1 cellular context compared by ENCODE assay signal in genomic region chr1:146376708-146377496, GRCh38.
TF ChIP-seq lines count a peak whose summit lies in the region.
"Not testable (repeated sequence)": the region's sequence is repeated elsewhere in the genome, so short reads cannot be mapped to it uniquely, and the experiment has no call there.

No MANE protein-coding gene starts in this region.

TF ChIP-seq in K562, 482 proteins besides CTCF, POLR2A, EP300 and RAD21 (continued from another document and continues in another):
- TF ChIP-seq, protein P1, sequence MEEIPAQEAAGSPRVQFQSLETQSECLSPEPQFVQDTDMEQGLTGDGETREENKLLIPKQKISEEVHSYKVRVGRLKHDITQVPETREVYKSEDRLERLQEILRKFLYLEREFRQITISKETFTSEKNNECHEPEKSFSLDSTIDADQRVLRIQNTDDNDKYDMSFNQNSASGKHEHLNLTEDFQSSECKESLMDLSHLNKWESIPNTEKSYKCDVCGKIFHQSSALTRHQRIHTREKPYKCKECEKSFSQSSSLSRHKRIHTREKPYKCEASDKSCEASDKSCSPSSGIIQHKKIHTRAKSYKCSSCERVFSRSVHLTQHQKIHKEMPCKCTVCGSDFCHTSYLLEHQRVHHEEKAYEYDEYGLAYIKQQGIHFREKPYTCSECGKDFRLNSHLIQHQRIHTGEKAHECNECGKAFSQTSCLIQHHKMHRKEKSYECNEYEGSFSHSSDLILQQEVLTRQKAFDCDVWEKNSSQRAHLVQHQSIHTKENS (CRISPR knock-in tag; IDR thresholded peaks at IDR 0.05): peak; percentile 90
- TF ChIP-seq POLR2H (tag; IDR thresholded peaks at IDR 0.05; ENCODE audit: low read depth): peak; percentile 98
- TF ChIP-seq LCOR (CRISPR knock-in tag; IDR thresholded peaks at IDR 0.05): peak; percentile 61
- TF ChIP-seq, protein P2, sequence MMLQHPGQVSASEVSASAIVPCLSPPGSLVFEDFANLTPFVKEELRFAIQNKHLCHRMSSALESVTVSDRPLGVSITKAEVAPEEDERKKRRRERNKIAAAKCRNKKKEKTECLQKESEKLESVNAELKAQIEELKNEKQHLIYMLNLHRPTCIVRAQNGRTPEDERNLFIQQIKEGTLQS (IDR thresholded peaks at IDR 0.05): not testable (repeated sequence)
- TF ChIP-seq, protein P2 (CRISPR knock-in tag; conservative IDR thresholded peaks at IDR 0.05): peak; percentile 95
- TF ChIP-seq, protein P3, sequence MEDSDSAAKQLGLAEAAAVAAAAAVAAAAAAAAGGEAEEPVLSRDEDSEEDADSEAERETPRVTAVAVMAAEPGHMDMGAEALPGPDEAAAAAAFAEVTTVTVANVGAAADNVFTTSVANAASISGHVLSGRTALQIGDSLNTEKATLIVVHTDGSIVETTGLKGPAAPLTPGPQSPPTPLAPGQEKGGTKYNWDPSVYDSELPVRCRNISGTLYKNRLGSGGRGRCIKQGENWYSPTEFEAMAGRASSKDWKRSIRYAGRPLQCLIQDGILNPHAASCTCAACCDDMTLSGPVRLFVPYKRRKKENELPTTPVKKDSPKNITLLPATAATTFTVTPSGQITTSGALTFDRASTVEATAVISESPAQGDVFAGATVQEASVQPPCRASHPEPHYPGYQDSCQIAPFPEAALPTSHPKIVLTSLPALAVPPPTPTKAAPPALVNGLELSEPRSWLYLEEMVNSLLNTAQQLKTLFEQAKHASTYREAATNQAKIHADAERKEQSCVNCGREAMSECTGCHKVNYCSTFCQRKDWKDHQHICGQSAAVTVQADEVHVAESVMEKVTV (CRISPR knock-in tag; IDR thresholded peaks at IDR 0.05): peak; percentile 52
- TF ChIP-seq, protein P4, sequence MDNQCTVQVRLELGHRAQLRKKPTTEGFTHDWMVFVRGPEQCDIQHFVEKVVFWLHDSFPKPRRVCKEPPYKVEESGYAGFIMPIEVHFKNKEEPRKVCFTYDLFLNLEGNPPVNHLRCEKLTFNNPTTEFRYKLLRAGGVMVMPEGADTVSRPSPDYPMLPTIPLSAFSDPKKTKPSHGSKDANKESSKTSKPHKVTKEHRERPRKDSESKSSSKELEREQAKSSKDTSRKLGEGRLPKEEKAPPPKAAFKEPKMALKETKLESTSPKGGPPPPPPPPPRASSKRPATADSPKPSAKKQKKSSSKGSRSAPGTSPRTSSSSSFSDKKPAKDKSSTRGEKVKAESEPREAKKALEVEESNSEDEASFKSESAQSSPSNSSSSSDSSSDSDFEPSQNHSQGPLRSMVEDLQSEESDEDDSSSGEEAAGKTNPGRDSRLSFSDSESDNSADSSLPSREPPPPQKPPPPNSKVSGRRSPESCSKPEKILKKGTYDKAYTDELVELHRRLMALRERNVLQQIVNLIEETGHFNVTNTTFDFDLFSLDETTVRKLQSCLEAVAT (IDR thresholded peaks at IDR 0.05): peak; percentile 88 to 92
- TF ChIP-seq ZNF780A (CRISPR knock-in tag; IDR thresholded peaks at IDR 0.05): peak; percentile 76; the same call in 1 of the 2 replicates
- peak; percentile 75 for TF ChIP-seq PHTF2 (CRISPR knock-in tag; IDR thresholded peaks at IDR 0.05)
- TF ChIP-seq MAFG (tag; conservative IDR thresholded peaks at IDR 0.05): peak; percentile 13; the same call in 1 of the 2 replicates
- TF ChIP-seq TBL1XR1 (IDR thresholded peaks at IDR 0.05; ENCODE audit: low read length in 2 of 2): peak in 1 of 2 experiments; percentile 70; a peak in 1 of 4 replicates
- TF ChIP-seq NCOR1 (IDR thresholded peaks at IDR 0.05): peak; percentile 94
- TF ChIP-seq BCOR (IDR thresholded peaks at IDR 0.05): peak; percentile 70; the same call in 1 of the 2 replicates
- TF ChIP-seq CREB1 (IDR thresholded peaks at IDR 0.05): peak; percentile 53; the same call in 1 of the 2 replicates
- not testable (repeated sequence) for TF ChIP-seq CREB1 (CRISPR knock-in tag; IDR thresholded peaks at IDR 0.05); TOE1 (IDR thresholded peaks at IDR 0.05; ENCODE audit: borderline replicate concordance); MYNN (CRISPR knock-in tag; IDR thresholded peaks at IDR 0.05)
- TF ChIP-seq ZNF77 (CRISPR knock-in tag; IDR thresholded peaks at IDR 0.05): peak; percentile 91
- TF ChIP-seq ATF6 (CRISPR knock-in tag; IDR thresholded peaks at IDR 0.05): peak; percentile 52
- TF ChIP-seq ZNF224 (CRISPR knock-in tag; IDR thresholded peaks at IDR 0.05): peak; percentile 65; the same call in 1 of the 2 replicates
- TF ChIP-seq ZHX1 (conservative IDR thresholded peaks at IDR 0.05; ENCODE audit: low read length): 0 out of 2 replicates have a peak, but pooled peaks have one; percentile 72
- TF ChIP-seq ZBTB17 (CRISPR knock-in tag; IDR thresholded peaks at IDR 0.05): peak; percentile 90
- TF ChIP-seq SUPT5H (IDR thresholded peaks at IDR 0.05): peak; percentile 100
- TF ChIP-seq KLF10 (CRISPR knock-in tag; IDR thresholded peaks at IDR 0.05): peak; percentile 84; the same call in 1 of the 2 replicates
- 0 out of 4 replicates have a peak, but pooled peaks of 1 of the 2 experiments have one; percentile 12 for TF ChIP-seq FOXA3 (CRISPR knock-in tag; conservative IDR thresholded peaks at IDR 0.05 in 1 of 2, IDR thresholded peaks at IDR 0.05 in 1 of 2)
- peak; percentile 90 for TF ChIP-seq PTBP1 (IDR thresholded peaks at IDR 0.05; ENCODE audit: low read depth, low read length)
- peak; percentile 99 for TF ChIP-seq ZC3H8 (IDR thresholded peaks at IDR 0.05)
- TF ChIP-seq, protein P5, sequence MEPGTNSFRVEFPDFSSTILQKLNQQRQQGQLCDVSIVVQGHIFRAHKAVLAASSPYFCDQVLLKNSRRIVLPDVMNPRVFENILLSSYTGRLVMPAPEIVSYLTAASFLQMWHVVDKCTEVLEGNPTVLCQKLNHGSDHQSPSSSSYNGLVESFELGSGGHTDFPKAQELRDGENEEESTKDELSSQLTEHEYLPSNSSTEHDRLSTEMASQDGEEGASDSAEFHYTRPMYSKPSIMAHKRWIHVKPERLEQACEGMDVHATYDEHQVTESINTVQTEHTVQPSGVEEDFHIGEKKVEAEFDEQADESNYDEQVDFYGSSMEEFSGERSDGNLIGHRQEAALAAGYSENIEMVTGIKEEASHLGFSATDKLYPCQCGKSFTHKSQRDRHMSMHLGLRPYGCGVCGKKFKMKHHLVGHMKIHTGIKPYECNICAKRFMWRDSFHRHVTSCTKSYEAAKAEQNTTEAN (CRISPR knock-in tag; IDR thresholded peaks at IDR 0.05): 0 out of 2 replicates have a peak, but pooled peaks have one; percentile 24
- TF ChIP-seq EWSR1 (IDR thresholded peaks at IDR 0.05; ENCODE audit: borderline replicate concordance, low read depth, partially characterized antibody): peak; percentile 90
- TF ChIP-seq NONO (IDR thresholded peaks at IDR 0.05; ENCODE audit: low read depth in 2 of 2, low read length in 1 of 2): peak; percentile 24 to 91; a peak in 2 of 4 replicates
- TF ChIP-seq, protein P6, sequence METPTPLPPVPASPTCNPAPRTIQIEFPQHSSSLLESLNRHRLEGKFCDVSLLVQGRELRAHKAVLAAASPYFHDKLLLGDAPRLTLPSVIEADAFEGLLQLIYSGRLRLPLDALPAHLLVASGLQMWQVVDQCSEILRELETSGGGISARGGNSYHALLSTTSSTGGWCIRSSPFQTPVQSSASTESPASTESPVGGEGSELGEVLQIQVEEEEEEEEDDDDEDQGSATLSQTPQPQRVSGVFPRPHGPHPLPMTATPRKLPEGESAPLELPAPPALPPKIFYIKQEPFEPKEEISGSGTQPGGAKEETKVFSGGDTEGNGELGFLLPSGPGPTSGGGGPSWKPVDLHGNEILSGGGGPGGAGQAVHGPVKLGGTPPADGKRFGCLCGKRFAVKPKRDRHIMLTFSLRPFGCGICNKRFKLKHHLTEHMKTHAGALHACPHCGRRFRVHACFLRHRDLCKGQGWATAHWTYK (CRISPR knock-in tag; IDR thresholded peaks at IDR 0.05): peak; percentile 82; the same call in 1 of the 2 replicates
- TF ChIP-seq SMAD1 (IDR thresholded peaks at IDR 0.05; ENCODE audit: low read depth, low read length, partially characterized antibody): peak; percentile 97
- TF ChIP-seq TOE1 (CRISPR knock-in tag; IDR thresholded peaks at IDR 0.05; ENCODE audit: borderline replicate concordance, low read depth): peak; percentile 86; the same call in 1 of the 2 replicates
- peak; percentile 7; the same call in 1 of the 2 replicates for TF ChIP-seq EGR1 (conservative IDR thresholded peaks at IDR 0.05)
- peak; percentile 96 for TF ChIP-seq MED1 (CRISPR knock-in tag; IDR thresholded peaks at IDR 0.05; ENCODE audit: borderline replicate concordance)
- peak; percentile 13; the same call in 1 of the 2 replicates for TF ChIP-seq TCF3 (CRISPR knock-in tag; IDR thresholded peaks at IDR 0.05)
- peak; percentile 38; the same call in 1 of the 2 replicates for TF ChIP-seq ZNF444 (CRISPR knock-in tag; IDR thresholded peaks at IDR 0.05)
- peak; percentile 30; the same call in 1 of the 2 replicates for TF ChIP-seq MYNN (IDR thresholded peaks at IDR 0.05)
- peak; percentile 93 for TF ChIP-seq THAP7 (CRISPR knock-in tag; IDR thresholded peaks at IDR 0.05)
- TF ChIP-seq, protein P7, sequence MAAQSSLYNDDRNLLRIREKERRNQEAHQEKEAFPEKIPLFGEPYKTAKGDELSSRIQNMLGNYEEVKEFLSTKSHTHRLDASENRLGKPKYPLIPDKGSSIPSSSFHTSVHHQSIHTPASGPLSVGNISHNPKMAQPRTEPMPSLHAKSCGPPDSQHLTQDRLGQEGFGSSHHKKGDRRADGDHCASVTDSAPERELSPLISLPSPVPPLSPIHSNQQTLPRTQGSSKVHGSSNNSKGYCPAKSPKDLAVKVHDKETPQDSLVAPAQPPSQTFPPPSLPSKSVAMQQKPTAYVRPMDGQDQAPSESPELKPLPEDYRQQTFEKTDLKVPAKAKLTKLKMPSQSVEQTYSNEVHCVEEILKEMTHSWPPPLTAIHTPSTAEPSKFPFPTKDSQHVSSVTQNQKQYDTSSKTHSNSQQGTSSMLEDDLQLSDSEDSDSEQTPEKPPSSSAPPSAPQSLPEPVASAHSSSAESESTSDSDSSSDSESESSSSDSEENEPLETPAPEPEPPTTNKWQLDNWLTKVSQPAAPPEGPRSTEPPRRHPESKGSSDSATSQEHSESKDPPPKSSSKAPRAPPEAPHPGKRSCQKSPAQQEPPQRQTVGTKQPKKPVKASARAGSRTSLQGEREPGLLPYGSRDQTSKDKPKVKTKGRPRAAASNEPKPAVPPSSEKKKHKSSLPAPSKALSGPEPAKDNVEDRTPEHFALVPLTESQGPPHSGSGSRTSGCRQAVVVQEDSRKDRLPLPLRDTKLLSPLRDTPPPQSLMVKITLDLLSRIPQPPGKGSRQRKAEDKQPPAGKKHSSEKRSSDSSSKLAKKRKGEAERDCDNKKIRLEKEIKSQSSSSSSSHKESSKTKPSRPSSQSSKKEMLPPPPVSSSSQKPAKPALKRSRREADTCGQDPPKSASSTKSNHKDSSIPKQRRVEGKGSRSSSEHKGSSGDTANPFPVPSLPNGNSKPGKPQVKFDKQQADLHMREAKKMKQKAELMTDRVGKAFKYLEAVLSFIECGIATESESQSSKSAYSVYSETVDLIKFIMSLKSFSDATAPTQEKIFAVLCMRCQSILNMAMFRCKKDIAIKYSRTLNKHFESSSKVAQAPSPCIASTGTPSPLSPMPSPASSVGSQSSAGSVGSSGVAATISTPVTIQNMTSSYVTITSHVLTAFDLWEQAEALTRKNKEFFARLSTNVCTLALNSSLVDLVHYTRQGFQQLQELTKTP (IDR thresholded peaks at IDR 0.05; ENCODE audit: low read depth in 1 of 2, partially characterized antibody in 2 of 2): peak; percentile 67 to 91
- TF ChIP-seq ZNF253 (CRISPR knock-in tag; conservative IDR thresholded peaks at IDR 0.05): peak; percentile 89
- peak; percentile 98 for TF ChIP-seq CGGBP1 (CRISPR knock-in tag; IDR thresholded peaks at IDR 0.05)
- TF ChIP-seq ZNF316 (IDR thresholded peaks at IDR 0.05): peak; percentile 95
- peak; percentile 32; the same call in 1 of the 2 replicates for TF ChIP-seq EP400 (IDR thresholded peaks at IDR 0.05)
- TF ChIP-seq ZNF431 (CRISPR knock-in tag; IDR thresholded peaks at IDR 0.05): peak; percentile 37; the same call in 1 of the 2 replicates
- TF ChIP-seq SIN3A (IDR thresholded peaks at IDR 0.05; ENCODE audit: borderline replicate concordance in 2 of 2, control insufficient read depth in 1 of 2, low read depth in 2 of 2, low read length in 2 of 2): peak in 1 of 2 experiments; percentile 90; a peak in 2 of 4 replicates
